Comparison of ENCODE assay signal across 8 cellular contexts in the genomic region with DNA sequence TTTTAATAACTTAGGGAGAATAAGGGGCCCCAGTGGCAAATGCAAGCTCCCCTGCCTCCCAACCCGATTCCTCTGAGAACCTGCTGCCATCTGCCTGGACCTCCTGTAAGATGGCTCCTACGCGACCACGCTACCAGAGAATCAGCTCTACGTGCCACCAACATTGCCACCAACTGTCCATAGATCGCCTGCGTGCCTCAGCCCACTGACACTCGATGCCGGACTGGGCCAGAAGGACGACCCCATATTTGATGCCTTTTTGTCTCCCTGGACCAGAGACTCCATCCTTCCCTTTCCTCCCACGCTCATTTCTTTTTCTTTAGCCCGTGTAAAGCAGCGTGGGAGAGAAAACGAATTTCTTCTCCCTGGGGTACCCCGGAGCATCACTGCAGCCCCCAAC. TPM values are rescaled to one million over a fixed set of nuclear protein-coding genes. Genes with fewer than 3 reads are reported as not detected.
A peak's percentile ranks its signal among the peaks of the same experiment; 100 is the strongest.
DNase-seq lines count a peak whose midpoint lies in the region; ATAC-seq and TF ChIP-seq lines count a peak whose summit lies in the region.

No MANE protein-coding gene starts in this region.

- no peaks in the 10 kb centered on the region for H3K9me3 Mint-ChIP-seq in activated naive CD4-positive, alpha-beta T cell treated with anti-CD3 and anti-CD28 coated beads for 36 hours

- H3K4me1 Mint-ChIP-seq in activated naive CD4-positive, alpha-beta T cell treated with anti-CD3 and anti-CD28 coated beads for 36 hours (ENCODE audit: low read depth) = peaks cover 22% of the 10 kb centered on the region

- peak; percentile 5 for DNase-seq in activated naive CD4-positive, alpha-beta T cell treated with Interleukin-2 at 50 U/mL for 16 hours
- DNase-seq in activated naive CD4-positive, alpha-beta T cell (lab: John Stamatoyannopoulos, UW) = no peak
- DNase-seq in NCI-H146 (lab: John Stamatoyannopoulos, UW) = peak; percentile 76
- peak; percentile 14 for DNase-seq in activated naive CD4-positive, alpha-beta T cell treated with anti-CD3 and anti-CD28 coated beads for 36 hours
- DNase-seq in left ventricle myocardium inferior = peak; percentile 15
- peak; percentile 89 for DNase-seq in retina
- no peak for DNase-seq in COLO829 (ENCODE audit: low spot score)

- H3K4me1 ChIP-seq in left ventricle myocardium inferior = peaks cover 39% of the 10 kb centered on the region

- intact Hi-C loops in activated naive CD4-positive, alpha-beta T cell treated with anti-CD3 and anti-CD28 coated beads for 36 hours (cut with micrococcal nuclease) = no loop called here
- intact Hi-C loops in left ventricle myocardium inferior (cut with micrococcal nuclease) = no loop called here

- H3K4me3 Mint-ChIP-seq in activated naive CD4-positive, alpha-beta T cell treated with anti-CD3 and anti-CD28 coated beads for 36 hours = peak overlapping the region; percentile 74

- H3K9me3 ChIP-seq in left ventricle myocardium inferior (replicated peaks) = no peaks in the 10 kb centered on the region

- peaks cover 3% of the 10 kb centered on the region for H3K36me3 ChIP-seq in left ventricle myocardium inferior

- H3K4me3 ChIP-seq in left ventricle myocardium inferior = peak overlapping the region; percentile 78

- CTCF ChIA-PET in activated naive CD4-positive, alpha-beta T cell treated with anti-CD3 and anti-CD28 coated beads for 36 hours (lab: Charles Lee) = interaction anchor here (0.9 to 2.3 kb wide), 4 partner anchors 28 to 47 kb away, joined by 3 to 6 read pairs (median 4); no protein-coding TSS in a partner anchor

- H3K36me3 Mint-ChIP-seq in activated naive CD4-positive, alpha-beta T cell treated with anti-CD3 and anti-CD28 coated beads for 36 hours (ENCODE audit: low read depth) = peaks cover 17% of the 10 kb centered on the region

- H3K27ac Mint-ChIP-seq in activated naive CD4-positive, alpha-beta T cell treated with anti-CD3 and anti-CD28 coated beads for 36 hours = peak overlapping the region; percentile 57

- H3K27ac ChIP-seq in left ventricle myocardium inferior (replicated peaks) = peak overlapping the region; percentile 92

- no peak for TF ChIP-seq CTCF in left ventricle myocardium inferior (IDR thresholded peaks at IDR 0.05; ENCODE audit: borderline replicate concordance)

- no peaks in the 10 kb centered on the region for H3K27me3 Mint-ChIP-seq in activated naive CD4-positive, alpha-beta T cell treated with anti-CD3 and anti-CD28 coated beads for 36 hours (ENCODE audit: low read depth)

- ATAC-seq in HG02642 (IDR thresholded peaks at IDR 0.05; ENCODE audit: poor library complexity, unreplicated experiment) = peak; percentile 18

- H3K27me3 ChIP-seq in left ventricle myocardium inferior (ENCODE audit: low read depth) = no peaks in the 10 kb centered on the region

RNA-seq across cellular contexts. Expression of a gene that starts 0.6 kb away (rescaled TPM):
- total RNA-seq in activated naive CD4-positive, alpha-beta T cell treated with anti-CD3 and anti-CD28 coated beads for 36 hours = 1 to 10 TPM; 9.4 to 9.8 TPM
- 5.5 TPM for total RNA-seq in left ventricle myocardium inferior

RNA-seq across cellular contexts. Expression of a gene that starts 0.6 kb away (rescaled TPM):
- not detected for total RNA-seq in activated naive CD4-positive, alpha-beta T cell treated with anti-CD3 and anti-CD28 coated beads for 36 hours
- not detected for total RNA-seq in left ventricle myocardium inferior

Comparison
In these comparisons a context has a peak if more than half of its experiments do, and no peak if none do; other contexts are left out.
1. DNase-seq: peak in activated naive CD4-positive, alpha-beta T cell treated with Interleukin-2 at 50 U/mL for 16 hours (single experiment), NCI-H146 (single experiment), activated naive CD4-positive, alpha-beta T cell treated with anti-CD3 and anti-CD28 coated beads for 36 hours (single experiment), left ventricle myocardium inferior (single experiment) and retina (single experiment); none in activated naive CD4-positive, alpha-beta T cell (0 of 4) and COLO829 (single experiment).